In genomic region chr9:86200599-86201162, GRCh38 we compare ENCODE assay signal across 15 cellular contexts.
"Had no signal": no experiment of that assay in that cellular context is flagged by ENCODE, and none has a peak within 500 bp of the region (broad histone marks: within the 10 kb centered on the region; RNA-seq: fewer than 3 reads in every experiment).

No MANE protein-coding gene starts in this region.

- H3K36me3 ChIP-seq: gastroesophageal sphincter, heart right ventricle, ovary, upper lobe of right lung had no signal

- H3K4me3 Mint-ChIP-seq: activated CD4-positive, alpha-beta T cell treated with anti-CD3 and anti-CD28 coated beads, Interleukin-2, amount 10 ng/mL, durations not matched to agents 7 days and 5 days; activated naive CD4-positive, alpha-beta T cell treated with anti-CD3 and anti-CD28 coated beads, Interleukin-2, amount 10 ng/mL, durations not matched to agents 7 days and 5 days; stimulated activated naive CD8-positive, alpha-beta T cell treated with anti-CD3 and anti-CD28 coated beads, Interleukin-15, amount 100 ng/mL, for 72 hours had no signal

- H3K27ac Mint-ChIP-seq: activated CD4-positive, alpha-beta T cell treated with anti-CD3 and anti-CD28 coated beads, Interleukin-2, amount 10 ng/mL, durations not matched to agents 7 days and 5 days; activated naive CD4-positive, alpha-beta T cell treated with anti-CD3 and anti-CD28 coated beads, Interleukin-2, amount 10 ng/mL, durations not matched to agents 7 days and 5 days; activated T-helper 2 cell treated with anti-CD3 and anti-CD28 coated beads, Interferon-gamma antibody, Interleukin-2, Interleukin-4, amounts not matched to agents 10 μg/mL and 5 μg/mL and 100 μg/mL, durations not matched to agents 14 hours and 24 hours and 36 hours had no signal

- DNase-seq: activated CD4-positive, alpha-beta T cell treated with anti-CD3 and anti-CD28 coated beads, Interleukin-2, amount 10 ng/mL, durations not matched to agents 7 days and 5 days; activated CD4-positive, CD25-positive, alpha-beta regulatory T cell; activated naive CD4-positive, alpha-beta T cell treated with anti-CD3 and anti-CD28 coated beads, Interleukin-2, amount 10 ng/mL, durations not matched to agents 7 days and 5 days; dorsolateral prefrontal cortex; heart right ventricle; left cardiac atrium; midbrain; ovary; stimulated activated naive CD8-positive, alpha-beta T cell treated with anti-CD3 and anti-CD28 coated beads, Interleukin-15, amount 100 ng/mL, for 72 hours; testis; upper lobe of right lung had no signal

- H3K4me1 ChIP-seq: testis, upper lobe of right lung had no signal

- ATAC-seq: gastroesophageal sphincter; heart right ventricle; left cardiac atrium; sciatic nerve; stimulated activated naive CD8-positive, alpha-beta T cell treated with anti-CD3 and anti-CD28 coated beads, Interleukin-15, amount 100 ng/mL, for 72 hours; upper lobe of right lung had no signal

- H3K9me3 ChIP-seq: gastroesophageal sphincter, heart right ventricle, ovary, testis, upper lobe of right lung had no signal

- H3K27me3 ChIP-seq: dorsolateral prefrontal cortex, gastroesophageal sphincter, heart right ventricle, ovary, testis, upper lobe of right lung had no signal

- H3K9me3 Mint-ChIP-seq: activated CD4-positive, alpha-beta T cell treated with anti-CD3 and anti-CD28 coated beads, Interleukin-2, amount 10 ng/mL, durations not matched to agents 7 days and 5 days; activated naive CD4-positive, alpha-beta T cell treated with anti-CD3 and anti-CD28 coated beads, Interleukin-2, amount 10 ng/mL, durations not matched to agents 7 days and 5 days; activated T-helper 2 cell treated with anti-CD3 and anti-CD28 coated beads, Interferon-gamma antibody, Interleukin-2, Interleukin-4, amounts not matched to agents 10 μg/mL and 5 μg/mL and 100 μg/mL, durations not matched to agents 14 hours and 24 hours and 36 hours; stimulated activated naive CD8-positive, alpha-beta T cell treated with anti-CD3 and anti-CD28 coated beads, Interleukin-15, amount 100 ng/mL, for 72 hours had no signal

- H3K27ac ChIP-seq: dorsolateral prefrontal cortex, gastroesophageal sphincter, heart right ventricle, ovary, testis, upper lobe of right lung had no signal

- H3K36me3 Mint-ChIP-seq: activated naive CD4-positive, alpha-beta T cell treated with anti-CD3 and anti-CD28 coated beads, Interleukin-2, amount 10 ng/mL, durations not matched to agents 7 days and 5 days had no signal

- H3K4me3 ChIP-seq: dorsolateral prefrontal cortex, gastroesophageal sphincter, heart right ventricle, lung, ovary, testis, upper lobe of right lung had no signal

- H3K4me1 Mint-ChIP-seq: activated CD4-positive, alpha-beta T cell treated with anti-CD3 and anti-CD28 coated beads, Interleukin-2, amount 10 ng/mL, durations not matched to agents 7 days and 5 days; activated naive CD4-positive, alpha-beta T cell treated with anti-CD3 and anti-CD28 coated beads, Interleukin-2, amount 10 ng/mL, durations not matched to agents 7 days and 5 days; stimulated activated naive CD8-positive, alpha-beta T cell treated with anti-CD3 and anti-CD28 coated beads, Interleukin-15, amount 100 ng/mL, for 72 hours had no signal
